ENCODE assay signal across 8 cellular contexts in genomic region chr4:55547461-55547770, GRCh38. TPM values are rescaled to one million over a fixed set of nuclear protein-coding genes. Genes with fewer than 3 reads are reported as not detected.
DNase-seq lines count a peak whose midpoint lies in the region; ATAC-seq and TF ChIP-seq lines count a peak whose summit lies in the region.

No MANE protein-coding gene starts in this region.

- no TSS peak for BruUV-seq in Panc1 (replicated peaks; lab: Mats Ljungman, UMichigan)

- H3K27ac ChIP-seq in Panc1 (ENCODE audit: low read length) = peak overlapping the region; percentile 89

- H3K27ac Mint-ChIP-seq in natural killer cell = peak overlapping the region; percentile 75 to 89

- peaks cover 20 to 27% of the 10 kb centered on the region in 2 donors for H3K4me1 Mint-ChIP-seq in natural killer cell

- no peaks in the 10 kb centered on the region for H3K9me3 ChIP-seq in Panc1 (ENCODE audit: control insufficient read depth, insufficient read depth, low read depth, low read length)

- no peaks in the 10 kb centered on the region for H3K36me3 Mint-ChIP-seq in natural killer cell

- H3K4me1 ChIP-seq in Panc1 (ENCODE audit: control insufficient read depth, insufficient read depth, low read length) = peaks cover 20% of the 10 kb centered on the region

- ATAC-seq in Panc1 = no peak
- ATAC-seq in natural killer cell = no peak
- no peak for ATAC-seq in HG03108 (IDR thresholded peaks at IDR 0.05; ENCODE audit: unreplicated experiment)

- H3K4me3 ChIP-seq in GM12875 (ENCODE audit: low read depth, low read length) (peak overlapping the region; percentile 91), Panc1 (ENCODE audit: low read depth in 2 of 2, low read length in 2 of 2) (peak overlapping the region; percentile 80 to 84), epithelial cell of esophagus (ENCODE audit: low read length) (peak overlapping the region; percentile 70)

- intact Hi-C loops in Panc1 (cut with micrococcal nuclease; ENCODE audit: unreplicated experiment) = no loop called here
- intact Hi-C loops in natural killer cell (cut with micrococcal nuclease) = loop anchor here (5.0 to 10.0 kb wide), 5 partner anchors 203 to 1485 kb away; partner anchors contain the start of genes CHIC2, EXOC1, REST and SRD5A3

- in situ Hi-C loops in Panc1 (cut with HindIII; ENCODE audit: low pct_unique_long_range_greater_than_20kb, low sequenced_read_pairs) = no loop called here

- DNase-seq in Panc1 (ENCODE audit: low read depth, low spot score) (no peak), epithelial cell of esophagus (ENCODE audit: low read depth) (no peak), natural killer cell (no peak), CD1c-positive myeloid dendritic cell (ENCODE audit: extremely low spot score) (no peak), cerebellar cortex (ENCODE audit: low spot score) (no peak)
- DNase-seq in activated CD4-positive, CD25-positive, alpha-beta regulatory T cell treated with anti-CD3 and anti-CD28 coated beads, Interleukin-2, amount 50 U/mL, for 72 hours = no peak

- CTCF ChIA-PET in Panc1 (lab: Charles Lee) = no interaction called here

- no peaks in the 10 kb centered on the region for H3K9me3 Mint-ChIP-seq in natural killer cell

- peaks cover 7 to 16% of the 10 kb centered on the region in 2 donors for H3K27me3 Mint-ChIP-seq in natural killer cell (ENCODE audit: low read depth in 2 of 2)

- POLR2A ChIA-PET in Panc1 (lab: Charles Lee) = no interaction called here

- H3K36me3 ChIP-seq in Panc1 (ENCODE audit: control insufficient read depth, insufficient read depth, low read length) = peaks cover 4% of the 10 kb centered on the region; the same call in 1 of the 2 replicates

- no peak for TF ChIP-seq CTCF in GM12875 (IDR thresholded peaks at IDR 0.05; ENCODE audit: borderline replicate concordance, insufficient read depth, low read depth, low read length)
- TF ChIP-seq CTCF in Panc1 (IDR thresholded peaks at IDR 0.05) = no peak
- TF ChIP-seq CTCF in epithelial cell of esophagus (IDR thresholded peaks at IDR 0.05; ENCODE audit: insufficient read depth, low read depth, low read length, missing control alignments) = no peak
- no peak for TF ChIP-seq CTCF in natural killer cell (IDR thresholded peaks at IDR 0.05)

- no peaks in the 10 kb centered on the region for H3K27me3 ChIP-seq in Panc1 (ENCODE audit: control insufficient read depth, insufficient read depth, low read length)

- peak overlapping the region; percentile 90 for H3K4me3 Mint-ChIP-seq in natural killer cell

RNA-seq across cellular contexts. Expression of gene CLOCK, which starts 0.7 kb away (rescaled TPM):
- total RNA-seq in Panc1 (2021; ENCODE audit: unreplicated experiment) = 24.9 TPM
- 6.8 TPM for polyA plus RNA-seq in Panc1 (2012; ENCODE audit: insufficient read length)
- total RNA-seq in natural killer cell = 10 to 100 TPM; 11.4 to 15.8 (median 13.4) TPM

RNA-seq across cellular contexts. Expression of gene PDCL2, which starts 44.6 kb away (rescaled TPM):
- total RNA-seq in Panc1 (2021; ENCODE audit: unreplicated experiment) = not detected
- polyA plus RNA-seq in Panc1 (2012; ENCODE audit: insufficient read length) = not detected
- not detected for total RNA-seq in natural killer cell
